Comparison of ENCODE assay signal across 24 cellular contexts in genomic region chr9:20139755-20140154, GRCh38.
DNase-seq lines count a peak whose midpoint lies in the region; ATAC-seq and TF ChIP-seq lines count a peak whose summit lies in the region.
"Had no signal": no experiment of that assay in that cellular context is flagged by ENCODE, and none has a peak within 500 bp of the region (broad histone marks: within the 10 kb centered on the region; RNA-seq: fewer than 3 reads in every experiment).

No MANE protein-coding gene starts in this region.

- H3K4me3 ChIP-seq in neural progenitor cell (no peak overlapping the region), thyroid gland (replicated peaks in 1 of 3) (no peak overlapping the region), psoas muscle (no peak overlapping the region)
- H3K4me3 ChIP-seq: SK-N-MC had no signal

- H3K27me3 ChIP-seq in neural progenitor cell: no peaks in the 10 kb centered on the region
- no peaks in the 10 kb centered on the region for H3K27me3 ChIP-seq in thyroid gland
- no peaks in the 10 kb centered on the region for H3K27me3 ChIP-seq in psoas muscle (ENCODE audit: insufficient read depth in 3 of 3, low read length in 2 of 3)
- H3K27me3 ChIP-seq: BE2C had no signal

- H3K27ac ChIP-seq in neural progenitor cell (no peak overlapping the region), thyroid gland (no peak overlapping the region), psoas muscle (no peak overlapping the region)
- H3K27ac ChIP-seq: HL-60, KMS-11, SK-N-MC had no signal

- no peaks in the 10 kb centered on the region for H3K9me3 Mint-ChIP-seq in WTC11
- H3K9me3 Mint-ChIP-seq in neural progenitor cell: no peaks in the 10 kb centered on the region
- H3K9me3 Mint-ChIP-seq: CD8-positive, alpha-beta memory T cell had no signal

- H3K36me3 ChIP-seq in neural progenitor cell (no peaks in the 10 kb centered on the region), thyroid gland (no peaks in the 10 kb centered on the region), psoas muscle (ENCODE audit: insufficient read depth in 1 of 2, low read depth in 1 of 2) (no peaks in the 10 kb centered on the region)
- H3K36me3 ChIP-seq: BE2C had no signal

- no peak overlapping the region for H3K4me2 ChIP-seq in neural progenitor cell
- H3K4me2 ChIP-seq: KMS-11 had no signal

- H3K4me1 Mint-ChIP-seq in WTC11 (peaks cover 21% of the 10 kb centered on the region), neural progenitor cell (peaks cover 5% of the 10 kb centered on the region)

- H3K9me3 ChIP-seq in neural progenitor cell (ENCODE audit: low read depth): no peaks in the 10 kb centered on the region
- H3K9me3 ChIP-seq in thyroid gland: no peaks in the 10 kb centered on the region
- no peaks in the 10 kb centered on the region for H3K9me3 ChIP-seq in psoas muscle
- H3K9me3 ChIP-seq: BE2C had no signal

- no peak overlapping the region for H3K9ac ChIP-seq in neural progenitor cell
- H3K9ac ChIP-seq: KMS-11 had no signal

- POLR2A ChIA-PET in WTC11 (lab: Charles Lee): no interaction called here

- no peaks in the 10 kb centered on the region for H3K79me2 ChIP-seq in neural progenitor cell (ENCODE audit: low read depth)

- CTCF ChIA-PET in WTC11 (lab: Charles Lee): interaction anchor here (2.5 kb wide), 1 partner anchor 675 kb away, joined by 8 read pairs; no protein-coding TSS in a partner anchor

- H3K27ac Mint-ChIP-seq in WTC11 (no peak overlapping the region), neural progenitor cell (no peak overlapping the region)
- H3K27ac Mint-ChIP-seq: CD14-positive monocyte; CD8-positive, alpha-beta memory T cell; IgD-negative memory B cell had no signal

- intact Hi-C loops in thyroid gland (cut with DNase I) (no loop called here), psoas muscle (cut with DNase I) (no loop called here)

- peak; percentile 75 for ATAC-seq in WTC11
- ATAC-seq in HG03175 (IDR thresholded peaks at IDR 0.05; ENCODE audit: unreplicated experiment): no peak
- ATAC-seq in psoas muscle: no peak

- no peak overlapping the region for H3K4me3 Mint-ChIP-seq in WTC11
- no peak overlapping the region for H3K4me3 Mint-ChIP-seq in neural progenitor cell
- H3K4me3 Mint-ChIP-seq: CD14-positive monocyte; CD8-positive, alpha-beta memory T cell; IgD-negative memory B cell had no signal

- 88 to 94% methylated on average over 7 of the region's 7 CpGs for WGBS in thyroid gland, 2 donors
- WGBS in psoas muscle, 3 donors: 86 to 92% (median 89%) methylated on average over 7 of the region's 7 CpGs

- peak overlapping the region; percentile 43 for H2AFZ ChIP-seq in neural progenitor cell (replicated peaks)

- DNase-seq in NCI-H2227 (lab: John Stamatoyannopoulos, UW; ENCODE audit: unreplicated experiment) (peak; percentile 18), NCI-H2227 treated with DMSO at 0.1 percent for 48 hours (lab: John Stamatoyannopoulos, UW) (no peak), NCI-H1436 treated with DMSO at 0.1 percent for 48 hours (lab: John Stamatoyannopoulos, UW) (peak; percentile 57), WTC11 (ENCODE audit: low spot score) (no peak), neural progenitor cell (ENCODE audit: low spot score) (peak; percentile 4), thyroid gland (no peak), psoas muscle (no peak)
- DNase-seq: 8988T; ACHN; BE2C; Calu3; CD8-positive, alpha-beta memory T cell; GOT3; HCEC 1CT; NCI-H1105; NCI-H2081 treated with DMSO at 0.1 percent for 48 hours; NCI-H510A treated with DMSO at 0.1 percent for 48 hours; SIG-M5 had no signal

- TF ChIP-seq POLR2A in thyroid gland (IDR thresholded peaks at IDR 0.05): no peak

- no peaks in the 10 kb centered on the region for H4K20me1 ChIP-seq in neural progenitor cell (ENCODE audit: low read depth)

- no peaks in the 10 kb centered on the region for H3F3A ChIP-seq in neural progenitor cell (ENCODE audit: low read depth)

- TF ChIP-seq CTCF in WTC11 (IDR thresholded peaks at IDR 0.05) (no peak), neural progenitor cell (IDR thresholded peaks at IDR 0.05) (no peak), thyroid gland (IDR thresholded peaks at IDR 0.05) (no peak), psoas muscle (IDR thresholded peaks at IDR 0.05) (no peak)

- H3K36me3 Mint-ChIP-seq in WTC11: no peaks in the 10 kb centered on the region
- H3K36me3 Mint-ChIP-seq in neural progenitor cell: no peaks in the 10 kb centered on the region
- H3K36me3 Mint-ChIP-seq: CD14-positive monocyte; CD8-positive, alpha-beta memory T cell; IgD-negative memory B cell had no signal

- H3K27me3 Mint-ChIP-seq in WTC11 (ENCODE audit: low read depth) (no peaks in the 10 kb centered on the region), neural progenitor cell (ENCODE audit: insufficient read depth, low read depth) (no peaks in the 10 kb centered on the region)

- H3K4me1 ChIP-seq in neural progenitor cell: peaks cover 19% of the 10 kb centered on the region
- H3K4me1 ChIP-seq in thyroid gland: no peaks in the 10 kb centered on the region
- H3K4me1 ChIP-seq in psoas muscle: no peaks in the 10 kb centered on the region
- H3K4me1 ChIP-seq: BE2C had no signal

TF ChIP-seq in WTC11, 78 proteins besides CTCF, POLR2A, EP300 and RAD21 (continues in another document):
- TF ChIP-seq TCF7 (CRISPR knock-in tag; IDR thresholded peaks at IDR 0.05; ENCODE audit: low read depth): no peak
- TF ChIP-seq ATF2 (CRISPR knock-in tag; IDR thresholded peaks at IDR 0.05; ENCODE audit: borderline replicate concordance, low read depth): no peak
- TF ChIP-seq E2F1 (CRISPR knock-in tag; IDR thresholded peaks at IDR 0.05): no peak
- TF ChIP-seq TEAD1 (CRISPR knock-in tag; IDR thresholded peaks at IDR 0.05): no peak
- TF ChIP-seq IRF2 (CRISPR knock-in tag; IDR thresholded peaks at IDR 0.05; ENCODE audit: borderline replicate concordance, low read depth): no peak
- TF ChIP-seq TEAD4 (CRISPR knock-in tag; IDR thresholded peaks at IDR 0.05): no peak
- TF ChIP-seq ZNF219 (CRISPR knock-in tag; IDR thresholded peaks at IDR 0.05; ENCODE audit: borderline replicate concordance): no peak
- TF ChIP-seq SMAD4 (CRISPR knock-in tag; IDR thresholded peaks at IDR 0.05): no peak
- no peak for TF ChIP-seq ZNF416 (CRISPR knock-in tag; IDR thresholded peaks at IDR 0.05)
- no peak for TF ChIP-seq KAT7 (CRISPR knock-in tag; IDR thresholded peaks at IDR 0.05; ENCODE audit: borderline replicate concordance)
- no peak for TF ChIP-seq ZBTB21 (CRISPR knock-in tag; IDR thresholded peaks at IDR 0.05; ENCODE audit: borderline replicate concordance)
- TF ChIP-seq NFATC4 (CRISPR knock-in tag; IDR thresholded peaks at IDR 0.05): no peak
- no peak for TF ChIP-seq ZNF512 (CRISPR knock-in tag; IDR thresholded peaks at IDR 0.05; ENCODE audit: borderline replicate concordance)
- no peak for TF ChIP-seq MYBL2 (CRISPR knock-in tag; IDR thresholded peaks at IDR 0.05)
- TF ChIP-seq NR2C2 (CRISPR knock-in tag; IDR thresholded peaks at IDR 0.05): no peak
- no peak for TF ChIP-seq FOXP4 (CRISPR knock-in tag; IDR thresholded peaks at IDR 0.05)
- no peak for TF ChIP-seq ZNF138 (CRISPR knock-in tag; conservative IDR thresholded peaks at IDR 0.05)

Comparison
In these comparisons a context has a peak if more than half of its experiments do, and no peak if none do; other contexts are left out.
1. DNase-seq: peak in NCI-H2227 (single experiment), NCI-H1436 treated with DMSO at 0.1 percent for 48 hours (single experiment) and neural progenitor cell (single experiment); none in NCI-H2227 treated with DMSO at 0.1 percent for 48 hours (single experiment), WTC11 (single experiment), thyroid gland (0 of 2) and psoas muscle (0 of 2).